In genomic region chr11:118768715-118769114, GRCh38 we compare ENCODE assay signal across 16 cellular contexts.
DNase-seq lines count a peak whose midpoint lies in the region; ATAC-seq, FAIRE-seq and TF ChIP-seq lines count a peak whose summit lies in the region.
"Had no signal": no experiment of that assay in that cellular context is flagged by ENCODE, and none has a peak within 500 bp of the region (broad histone marks: within the 10 kb centered on the region; RNA-seq: fewer than 3 reads in every experiment).

No MANE protein-coding gene starts in this region.

- H3K27me3 Mint-ChIP-seq in activated naive CD4-positive, alpha-beta T cell treated with anti-CD3 and anti-CD28 coated beads, Interleukin-2, amount 50 U/mL, for 24 hours, result no peaks in the 10 kb centered on the region
- H3K27me3 Mint-ChIP-seq in activated naive CD8-positive, alpha-beta T cell, result no peaks in the 10 kb centered on the region
- H3K27me3 Mint-ChIP-seq in memory B cell, result no peaks in the 10 kb centered on the region
- H3K27me3 Mint-ChIP-seq in stimulated activated memory B cell treated with anti-CD40 and anti-IgM and Interleukin-4, amounts not matched to agents 10 μg/mL and 1 μg/mL and 100 μg/mL, for 72 hours, result no peaks in the 10 kb centered on the region

- H3K27ac Mint-ChIP-seq in activated naive CD4-positive, alpha-beta T cell treated with anti-CD3 and anti-CD28 coated beads, Interleukin-2, amount 50 U/mL, for 24 hours, result peak overlapping the region; percentile 75
- H3K27ac Mint-ChIP-seq in activated naive CD8-positive, alpha-beta T cell, result peak overlapping the region; percentile 68
- H3K27ac Mint-ChIP-seq in memory B cell, result peak overlapping the region; percentile 69
- H3K27ac Mint-ChIP-seq in stimulated activated memory B cell treated with anti-CD40 and anti-IgM and Interleukin-4, amounts not matched to agents 10 μg/mL and 1 μg/mL and 100 μg/mL, for 72 hours, result peak overlapping the region; percentile 44

- peak overlapping the region; percentile 8 for H3K4me3 Mint-ChIP-seq in activated naive CD4-positive, alpha-beta T cell treated with anti-CD3 and anti-CD28 coated beads, Interleukin-2, amount 50 U/mL, for 24 hours
- H3K4me3 Mint-ChIP-seq in activated naive CD8-positive, alpha-beta T cell, result peak overlapping the region; percentile 1
- H3K4me3 Mint-ChIP-seq in memory B cell, result no peak overlapping the region
- no peak overlapping the region for H3K4me3 Mint-ChIP-seq in stimulated activated memory B cell treated with anti-CD40 and anti-IgM and Interleukin-4, amounts not matched to agents 10 μg/mL and 1 μg/mL and 100 μg/mL, for 72 hours

- peaks cover 65% of the 10 kb centered on the region for H3K4me1 Mint-ChIP-seq in activated naive CD4-positive, alpha-beta T cell treated with anti-CD3 and anti-CD28 coated beads, Interleukin-2, amount 50 U/mL, for 24 hours
- peaks cover 71% of the 10 kb centered on the region for H3K4me1 Mint-ChIP-seq in activated naive CD8-positive, alpha-beta T cell (ENCODE audit: low read depth)
- H3K4me1 Mint-ChIP-seq in memory B cell, result peaks cover 36% of the 10 kb centered on the region
- peaks cover 60% of the 10 kb centered on the region for H3K4me1 Mint-ChIP-seq in stimulated activated memory B cell treated with anti-CD40 and anti-IgM and Interleukin-4, amounts not matched to agents 10 μg/mL and 1 μg/mL and 100 μg/mL, for 72 hours

- TF ChIP-seq CTCF in D721Med (IDR thresholded peaks at IDR 0.05; ENCODE audit: insufficient read depth, missing control alignments), result no peak

- H3K9me3 Mint-ChIP-seq in activated naive CD4-positive, alpha-beta T cell treated with anti-CD3 and anti-CD28 coated beads, Interleukin-2, amount 50 U/mL, for 24 hours, result no peaks in the 10 kb centered on the region
- H3K9me3 Mint-ChIP-seq in activated naive CD8-positive, alpha-beta T cell (ENCODE audit: low read depth), result no peaks in the 10 kb centered on the region
- no peaks in the 10 kb centered on the region for H3K9me3 Mint-ChIP-seq in memory B cell
- no peaks in the 10 kb centered on the region for H3K9me3 Mint-ChIP-seq in stimulated activated memory B cell treated with anti-CD40 and anti-IgM and Interleukin-4, amounts not matched to agents 10 μg/mL and 1 μg/mL and 100 μg/mL, for 72 hours

- no peak for DNase-seq in activated naive CD4-positive, alpha-beta T cell (lab: John Stamatoyannopoulos, UW)
- DNase-seq in memory B cell (ENCODE audit: low spot score in 2 of 2) (no peak), HUDEP-2 (lab: John Stamatoyannopoulos, UW; ENCODE audit: unreplicated experiment in 76 of 76) (no peak), HuH-7.5 (ENCODE audit: low spot score) (no peak), D721Med (ENCODE audit: insufficient read length, low spot score) (no peak)
- DNase-seq: activated effector memory CD4-positive, alpha-beta T cell treated with anti-CD3 and anti-CD28 coated beads, Interleukin-2, amount 50 U/mL, for 16 hours; COR-L47; islet precursor cell; mammary epithelial cell; MV-4-11; NCI-H2029 had no signal

- no peak for FAIRE-seq in D721Med (lab: Jason Lieb, UNC)
- FAIRE-seq: astrocyte, H1 had no signal

- peaks cover 7% of the 10 kb centered on the region for H3K36me3 Mint-ChIP-seq in activated naive CD4-positive, alpha-beta T cell treated with anti-CD3 and anti-CD28 coated beads, Interleukin-2, amount 50 U/mL, for 24 hours
- H3K36me3 Mint-ChIP-seq in activated naive CD8-positive, alpha-beta T cell, result peaks cover 6% of the 10 kb centered on the region
- peaks cover 30% of the 10 kb centered on the region for H3K36me3 Mint-ChIP-seq in memory B cell
- peaks cover 46% of the 10 kb centered on the region for H3K36me3 Mint-ChIP-seq in stimulated activated memory B cell treated with anti-CD40 and anti-IgM and Interleukin-4, amounts not matched to agents 10 μg/mL and 1 μg/mL and 100 μg/mL, for 72 hours

- no peak for ATAC-seq in memory B cell (ENCODE audit: low read depth)
- no peak for ATAC-seq in stimulated activated memory B cell treated with anti-CD40 and anti-IgM and Interleukin-4, amounts not matched to agents 10 μg/mL and 1 μg/mL and 100 μg/mL, for 72 hours

Comparison
In these comparisons a context has a peak if more than half of its experiments do, and no peak if none do; other contexts are left out.
1. H3K4me3 Mint-ChIP-seq: peak in activated naive CD4-positive, alpha-beta T cell treated with anti-CD3 and anti-CD28 coated beads, Interleukin-2, amount 50 U/mL, for 24 hours (single experiment) and activated naive CD8-positive, alpha-beta T cell (single experiment); none in memory B cell (single experiment) and stimulated activated memory B cell treated with anti-CD40 and anti-IgM and Interleukin-4, amounts not matched to agents 10 μg/mL and 1 μg/mL and 100 μg/mL, for 72 hours (single experiment).
2. Peak in every context shown above with its lines, with median percentiles within 50 percentile points of each other: H3K27ac Mint-ChIP-seq.